In the genomic region with DNA sequence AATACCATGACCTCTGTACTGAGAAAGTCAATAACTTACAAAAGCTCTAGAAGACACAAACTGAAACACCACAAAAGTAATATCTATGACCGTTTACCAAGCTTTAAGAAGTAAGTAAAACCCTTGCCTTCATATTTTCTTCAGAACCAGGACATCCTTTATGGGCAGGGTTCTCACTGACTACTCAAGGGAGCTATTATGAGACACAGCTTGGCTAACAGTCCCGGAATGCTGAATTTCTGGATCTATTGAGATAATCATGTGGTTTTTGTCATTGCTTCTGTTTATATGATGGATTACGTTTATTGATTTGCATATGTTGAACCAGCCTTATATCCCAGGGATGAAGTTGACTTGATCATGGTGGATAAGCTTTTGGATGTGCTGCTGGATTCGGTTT, we compare ENCODE assay signal across 24 cellular contexts.
"Had no signal": no experiment of that assay in that cellular context is flagged by ENCODE, and none has a peak within 500 bp of the region (broad histone marks: within the 10 kb centered on the region; RNA-seq: fewer than 3 reads in every experiment).

No MANE protein-coding gene starts in this region.

- DNase-seq: activated B cell treated with CpG ODN at 0.5 μM for 24 hours; activated CD4-positive, alpha-beta T cell treated with anti-CD3 and anti-CD28 coated beads for 36 hours; activated CD4-positive, alpha-beta T cell treated with anti-CD3 and anti-CD28 coated beads, Interleukin-2, amount 50 U/mL, for 4 hours; activated CD8-positive, alpha-beta memory T cell treated with anti-CD3 and anti-CD28 coated beads, Interleukin-2, amount 50 U/mL, for 48 hours; activated effector memory CD4-positive, alpha-beta T cell treated with Interleukin-2 at 50 U/mL for 16 hours; activated naive CD4-positive, alpha-beta T cell treated with anti-CD3 and anti-CD28 coated beads for 36 hours; activated naive CD8-positive, alpha-beta T cell treated with anti-CD3 and anti-CD28 coated beads, Interleukin-2, amount 10 ng/mL, durations not matched to agents 7 days and 5 days; activated T-cell treated with anti-CD3 and anti-CD28 coated beads, Interleukin-2, amount 50 U/mL, for 48 hours; amygdala; cerebellar nuclear complex; esophagus squamous epithelium; kidney; lower lobe of right lung; mesendoderm; naive thymus-derived CD4-positive, alpha-beta T cell; posterior cingulate gyrus; right lobe of liver; small intestine; stimulated activated CD4-positive, alpha-beta T cell treated with anti-CD3 and anti-CD28 coated beads, Interleukin-15, amount 100 ng/mL, for 24 hours; stimulated activated naive B cell treated with anti-CD40 and anti-IgM and Interleukin-4, amounts not matched to agents 10 μg/mL and 1 μg/mL and 100 μg/mL, for 72 hours; T1000; tibial artery had no signal

- H3K4me1 ChIP-seq: esophagus squamous epithelium, lower lobe of right lung, right lobe of liver, tibial artery had no signal

- H3K4me1 Mint-ChIP-seq: activated B cell treated with CpG ODN at 0.5 μM for 24 hours; activated CD4-positive, alpha-beta T cell treated with anti-CD3 and anti-CD28 coated beads for 36 hours; activated naive CD8-positive, alpha-beta T cell treated with anti-CD3 and anti-CD28 coated beads, Interleukin-2, amount 10 ng/mL, durations not matched to agents 7 days and 5 days; naive thymus-derived CD4-positive, alpha-beta T cell; neural progenitor cell; stimulated activated naive B cell treated with anti-CD40 and anti-IgM and Interleukin-4, amounts not matched to agents 10 μg/mL and 1 μg/mL and 100 μg/mL, for 72 hours had no signal

- H3K9me3 ChIP-seq: esophagus squamous epithelium, lower lobe of right lung, right lobe of liver, tibial artery had no signal

- ATAC-seq: activated CD4-positive, alpha-beta T cell treated with anti-CD3 and anti-CD28 coated beads for 36 hours; lower lobe of right lung; naive thymus-derived CD4-positive, alpha-beta T cell; right lobe of liver; stimulated activated naive B cell treated with anti-CD40 and anti-IgM and Interleukin-4, amounts not matched to agents 10 μg/mL and 1 μg/mL and 100 μg/mL, for 72 hours had no signal

- H3K4me3 Mint-ChIP-seq: activated B cell treated with CpG ODN at 0.5 μM for 24 hours; activated CD4-positive, alpha-beta T cell treated with anti-CD3 and anti-CD28 coated beads for 36 hours; activated naive CD4-positive, alpha-beta T cell treated with anti-CD3 and anti-CD28 coated beads for 36 hours; activated naive CD8-positive, alpha-beta T cell treated with anti-CD3 and anti-CD28 coated beads, Interleukin-2, amount 10 ng/mL, durations not matched to agents 7 days and 5 days; naive thymus-derived CD4-positive, alpha-beta T cell; neural progenitor cell; stimulated activated naive B cell treated with anti-CD40 and anti-IgM and Interleukin-4, amounts not matched to agents 10 μg/mL and 1 μg/mL and 100 μg/mL, for 72 hours had no signal

- H3K27ac Mint-ChIP-seq: activated B cell treated with CpG ODN at 0.5 μM for 24 hours; activated CD4-positive, alpha-beta T cell treated with anti-CD3 and anti-CD28 coated beads for 36 hours; activated naive CD4-positive, alpha-beta T cell treated with anti-CD3 and anti-CD28 coated beads for 36 hours; activated naive CD8-positive, alpha-beta T cell treated with anti-CD3 and anti-CD28 coated beads, Interleukin-2, amount 10 ng/mL, durations not matched to agents 7 days and 5 days; naive thymus-derived CD4-positive, alpha-beta T cell; neural progenitor cell; stimulated activated naive B cell treated with anti-CD40 and anti-IgM and Interleukin-4, amounts not matched to agents 10 μg/mL and 1 μg/mL and 100 μg/mL, for 72 hours had no signal

- H3K36me3 ChIP-seq: esophagus squamous epithelium, lower lobe of right lung, neural progenitor cell, right lobe of liver, tibial artery had no signal

- H3K36me3 Mint-ChIP-seq: activated naive CD8-positive, alpha-beta T cell treated with anti-CD3 and anti-CD28 coated beads, Interleukin-2, amount 10 ng/mL, durations not matched to agents 7 days and 5 days; naive thymus-derived CD4-positive, alpha-beta T cell; neural progenitor cell; stimulated activated naive B cell treated with anti-CD40 and anti-IgM and Interleukin-4, amounts not matched to agents 10 μg/mL and 1 μg/mL and 100 μg/mL, for 72 hours had no signal

- H3K9ac ChIP-seq: neural progenitor cell had no signal

- H3K9me3 Mint-ChIP-seq: activated B cell treated with CpG ODN at 0.5 μM for 24 hours; activated naive CD4-positive, alpha-beta T cell treated with anti-CD3 and anti-CD28 coated beads for 36 hours; activated naive CD8-positive, alpha-beta T cell treated with anti-CD3 and anti-CD28 coated beads, Interleukin-2, amount 10 ng/mL, durations not matched to agents 7 days and 5 days; neural progenitor cell; stimulated activated naive B cell treated with anti-CD40 and anti-IgM and Interleukin-4, amounts not matched to agents 10 μg/mL and 1 μg/mL and 100 μg/mL, for 72 hours had no signal

- H3K27me3 ChIP-seq: esophagus squamous epithelium, neural progenitor cell, right lobe of liver, tibial artery had no signal

- H3K27ac ChIP-seq: coronary artery, esophagus squamous epithelium, lower lobe of right lung, neural progenitor cell, right lobe of liver, tibial artery had no signal

- H3K4me3 ChIP-seq: coronary artery, esophagus squamous epithelium, lower lobe of right lung, neural progenitor cell, right lobe of liver, tibial artery had no signal
